1 cellular context compared by ENCODE assay signal in genomic region chr6:27836783-27837635, GRCh38.
TF ChIP-seq lines count a peak whose summit lies in the region.

No MANE protein-coding gene starts in this region.

TF ChIP-seq in H1, 55 proteins besides CTCF, POLR2A, EP300 and RAD21 (continued from another document):
- TF ChIP-seq CHD7 (IDR thresholded peaks at IDR 0.05; ENCODE audit: insufficient replicate concordance, low read length) (peak; percentile 13), KDM4A (IDR thresholded peaks at IDR 0.05; ENCODE audit: low read depth, low read length, severe bottlenecking) (no peak), PHF8 (conservative IDR thresholded peaks at IDR 0.05; ENCODE audit: low read depth, low read length) (no peak), YY1 (IDR thresholded peaks at IDR 0.05; ENCODE audit: low read depth, low read length) (no peak), SP2 (IDR thresholded peaks at IDR 0.05; ENCODE audit: low read length) (no peak), CBX8 (IDR thresholded peaks at IDR 0.05; ENCODE audit: borderline replicate concordance, low read depth, low read length) (no peak), CHD2 (IDR thresholded peaks at IDR 0.05; ENCODE audit: low read length) (no peak), MAFK (IDR thresholded peaks at IDR 0.05; ENCODE audit: low read depth, low read length) (no peak), SIN3A (conservative IDR thresholded peaks at IDR 0.05 in 1 of 2, IDR thresholded peaks at IDR 0.05 in 1 of 2; ENCODE audit: low read depth in 1 of 2, low read length in 2 of 2) (peak in 1 of 2 experiments; percentile 19; a peak in 1 of 4 replicates), RXRA (IDR thresholded peaks at IDR 0.05; ENCODE audit: insufficient read depth, low read depth, low read length) (no peak), NRF1 (IDR thresholded peaks at IDR 0.05; ENCODE audit: low read depth, low read length) (peak; percentile 53; the same call in 1 of the 2 replicates), CTBP2 (IDR thresholded peaks at IDR 0.05; ENCODE audit: borderline replicate concordance, insufficient read depth, insufficient read length, low read length) (no peak), MAX (IDR thresholded peaks at IDR 0.05) (peak; percentile 83), SP4 (IDR thresholded peaks at IDR 0.05; ENCODE audit: low read length) (peak; percentile 67; the same call in 1 of the 2 replicates), CHD1 (IDR thresholded peaks at IDR 0.05; ENCODE audit: low read depth, low read length) (no peak; the same call in 1 of the 2 replicates), CEBPB (IDR thresholded peaks at IDR 0.05; ENCODE audit: low read depth, low read length) (0 out of 2 replicates have a peak, but pooled peaks have one; percentile 18), SIX5 (IDR thresholded peaks at IDR 0.05; ENCODE audit: low read depth, low read length) (no peak), RBBP5 (IDR thresholded peaks at IDR 0.05; ENCODE audit: borderline replicate concordance, low read depth, low read length) (no peak), KDM5A (IDR thresholded peaks at IDR 0.05; ENCODE audit: low read length) (no peak), SAP30 (IDR thresholded peaks at IDR 0.05; ENCODE audit: insufficient read depth, insufficient replicate concordance, low read length) (no peak), ATF2 (IDR thresholded peaks at IDR 0.05; ENCODE audit: low read length) (peak; percentile 20; the same call in 1 of the 2 replicates), EGR1 (IDR thresholded peaks at IDR 0.05; ENCODE audit: borderline replicate concordance, low read depth, low read length) (no peak), BCL11A (IDR thresholded peaks at IDR 0.05; ENCODE audit: low read depth in 2 of 2, low read length in 2 of 2) (no peak), KDM1A (IDR thresholded peaks at IDR 0.05; ENCODE audit: borderline replicate concordance, low read length) (no peak), ASH2L (IDR thresholded peaks at IDR 0.05; ENCODE audit: low read length) (peak; percentile 62), HDAC2 (IDR thresholded peaks at IDR 0.05; ENCODE audit: borderline replicate concordance in 1 of 2, low read depth in 2 of 2, low read length in 2 of 2) (no peak), ATF3 (IDR thresholded peaks at IDR 0.05; ENCODE audit: insufficient read depth, low read depth, low read length) (no peak), USF2 (IDR thresholded peaks at IDR 0.05; ENCODE audit: low read length) (no peak), POLR2AphosphoS5 (IDR thresholded peaks at IDR 0.05; ENCODE audit: low read depth, low read length) (peak; percentile 93), GABPA (IDR thresholded peaks at IDR 0.05; ENCODE audit: borderline replicate concordance, insufficient read depth, low read length) (no peak)
